ENCODE assay signal across 1 cellular context in the genomic region with DNA sequence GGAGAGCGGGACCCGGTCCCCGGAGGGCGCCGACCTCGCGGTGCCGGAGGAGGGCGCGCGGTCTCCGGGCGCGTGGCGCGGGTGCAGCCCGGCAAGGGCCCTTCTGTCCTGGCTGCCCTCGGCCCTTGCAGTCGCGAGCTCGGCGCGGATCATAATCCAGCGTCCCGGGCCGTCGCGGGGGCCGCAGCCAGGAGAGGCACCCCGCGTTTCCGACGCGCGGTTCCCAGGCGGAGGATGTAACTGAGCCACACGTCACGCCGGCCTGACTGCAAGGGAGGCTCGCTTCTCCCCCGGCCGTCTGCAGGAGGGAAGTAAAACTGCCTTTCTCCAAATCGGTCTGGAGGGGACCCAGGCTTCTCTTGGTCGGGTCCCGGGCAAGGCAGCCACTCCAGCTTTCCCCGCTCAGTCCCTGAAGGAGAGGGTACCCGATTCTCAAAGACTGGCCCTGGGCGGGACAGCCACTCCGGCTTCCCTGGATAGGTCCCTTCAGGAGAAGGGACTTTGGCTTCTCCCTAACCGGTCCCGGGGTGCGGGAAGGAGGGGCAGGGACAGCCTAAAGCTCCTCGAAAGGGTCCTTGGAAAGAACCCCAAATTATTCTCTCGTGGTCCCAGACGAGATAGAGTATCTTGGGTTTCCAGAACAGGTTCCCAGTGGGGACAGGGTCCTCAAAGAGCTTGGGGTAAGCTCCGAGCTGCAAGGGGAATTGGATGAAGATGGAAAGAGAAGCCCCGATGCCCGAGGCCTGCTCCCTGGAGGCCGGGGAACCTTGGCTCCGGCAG.
A peak's percentile ranks its signal among the peaks of the same experiment; 100 is the strongest.
TF ChIP-seq lines count a peak whose summit lies in the region.

No MANE protein-coding gene starts in this region.

TF ChIP-seq in H1, 55 proteins besides CTCF, POLR2A, EP300 and RAD21 (continued from another document):
- TF ChIP-seq, protein P1, sequence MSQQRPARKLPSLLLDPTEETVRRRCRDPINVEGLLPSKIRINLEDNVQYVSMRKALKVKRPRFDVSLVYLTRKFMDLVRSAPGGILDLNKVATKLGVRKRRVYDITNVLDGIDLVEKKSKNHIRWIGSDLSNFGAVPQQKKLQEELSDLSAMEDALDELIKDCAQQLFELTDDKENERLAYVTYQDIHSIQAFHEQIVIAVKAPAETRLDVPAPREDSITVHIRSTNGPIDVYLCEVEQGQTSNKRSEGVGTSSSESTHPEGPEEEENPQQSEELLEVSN (IDR thresholded peaks at IDR 0.05), result peak; percentile 61; the same call in 1 of the 2 replicates
- TF ChIP-seq EGR1 (IDR thresholded peaks at IDR 0.05; ENCODE audit: borderline replicate concordance, low read depth, low read length) (no peak), ATF3 (IDR thresholded peaks at IDR 0.05; ENCODE audit: insufficient read depth, low read depth, low read length) (no peak), SUZ12 (IDR thresholded peaks at IDR 0.05; ENCODE audit: low read length) (peak; percentile 48; the same call in 1 of the 2 replicates)
